8 cellular contexts compared by ENCODE assay signal in the genomic region with DNA sequence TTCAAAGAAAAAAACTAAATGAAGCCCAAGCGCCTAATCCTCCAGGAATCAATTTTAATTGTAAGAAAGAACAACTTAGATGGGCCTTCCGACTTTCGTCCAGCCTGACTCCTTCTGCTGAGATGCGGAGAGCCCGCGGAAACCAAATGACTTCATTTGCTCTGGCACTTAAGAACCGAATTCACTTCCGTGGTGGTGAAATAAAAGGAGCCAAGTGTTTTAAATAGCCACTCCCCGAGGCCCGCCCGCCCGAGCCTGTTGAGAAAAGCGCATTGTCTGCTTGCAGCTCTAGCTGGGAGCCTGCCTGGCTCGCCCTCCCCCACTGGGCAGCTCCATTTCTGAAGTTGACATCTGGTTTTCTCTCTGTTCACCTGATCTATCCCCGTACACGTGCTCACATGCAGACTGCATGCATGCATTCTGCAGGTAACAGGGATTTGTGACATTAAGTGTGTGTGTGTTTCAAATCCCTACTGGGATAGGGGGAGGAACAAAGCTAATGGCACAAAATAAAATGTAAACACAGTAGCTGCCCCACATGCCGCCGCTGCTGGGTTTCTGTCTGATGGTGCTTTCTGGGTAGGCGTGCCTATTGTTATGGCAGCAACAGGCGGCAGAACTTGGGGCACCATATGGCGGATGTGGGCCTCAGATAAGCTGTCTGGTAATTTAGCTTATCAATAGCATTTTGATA. TPM values are rescaled to one million over a fixed set of nuclear protein-coding genes. Genes with fewer than 3 reads are reported as not detected.
DNase-seq lines count a peak whose midpoint lies in the region; ATAC-seq and TF ChIP-seq lines count a peak whose summit lies in the region.

No MANE protein-coding gene starts in this region.

- ATAC-seq in RWPE2 (ENCODE audit: low read depth) (peak; percentile 77), lung (ENCODE audit: insufficient read depth, low FRiP score) (peak; percentile 49), upper lobe of right lung (peak; percentile 92), HG02798 (IDR thresholded peaks at IDR 0.05; ENCODE audit: poor library complexity, unreplicated experiment) (no peak), HG02759 (IDR thresholded peaks at IDR 0.05; ENCODE audit: unreplicated experiment) (no peak)

- intact Hi-C loops in upper lobe of right lung (cut with DNase I) = no loop called here

- H2AFZ ChIP-seq in KMS-11 (ENCODE audit: low read depth) = no peak overlapping the region

- H3K36me3 ChIP-seq in BLaER1 (no peaks in the 10 kb centered on the region), KMS-11 (ENCODE audit: insufficient read depth) (no peaks in the 10 kb centered on the region), RWPE2 (ENCODE audit: low read depth) (peaks cover 41% of the 10 kb centered on the region), endodermal cell (ENCODE audit: control insufficient read depth, insufficient read depth, low read length) (peaks cover 16% of the 10 kb centered on the region), lung (ENCODE audit: control insufficient read depth in 2 of 2, insufficient read depth in 2 of 2, low read length in 2 of 2) (peaks cover 0 to 4% of the 10 kb centered on the region in 2 donors), upper lobe of right lung (no peaks in the 10 kb centered on the region)

- H3K27me3 Mint-ChIP-seq in endodermal cell (ENCODE audit: insufficient read depth) = no peaks in the 10 kb centered on the region

- H3K4me3 ChIP-seq in BLaER1 (no peak overlapping the region), KMS-11 (IDR thresholded peaks at IDR 0.05; ENCODE audit: insufficient read depth, low read depth, low read length) (no peak overlapping the region), RWPE2 (ENCODE audit: severe bottlenecking) (peak overlapping the region; percentile 6), endodermal cell (ENCODE audit: low read length) (peak overlapping the region; percentile 95), lung (no peak overlapping the region), upper lobe of right lung (no peak overlapping the region)

- no peaks in the 10 kb centered on the region for H3K9me3 Mint-ChIP-seq in endodermal cell

- H3K27ac Mint-ChIP-seq in endodermal cell = peak overlapping the region; percentile 97

- H3K27ac ChIP-seq in BLaER1 (no peak overlapping the region), KMS-11 (peak overlapping the region; percentile 51; the same call in 1 of the 2 replicates), RWPE2 (ENCODE audit: poor library complexity, severe bottlenecking) (peak overlapping the region; percentile 84), endodermal cell (ENCODE audit: low read depth, low read length) (peak overlapping the region; percentile 96), lung (ENCODE audit: low read depth in 1 of 2, low read length in 1 of 2) (peak overlapping the region; percentile 17 to 76), upper lobe of right lung (peak overlapping the region; percentile 31)

- TF ChIP-seq CTCF in KMS-11 (conservative IDR thresholded peaks at IDR 0.05; ENCODE audit: low read depth, low read length) (no peak), RWPE2 (IDR thresholded peaks at IDR 0.05; ENCODE audit: poor library complexity, severe bottlenecking) (no peak), endodermal cell (conservative IDR thresholded peaks at IDR 0.05) (no peak), lung (IDR thresholded peaks at IDR 0.05; ENCODE audit: control extremely low read depth, extremely low read depth) (no peak), upper lobe of right lung (IDR thresholded peaks at IDR 0.05) (no peak)

- peaks cover 91% of the 10 kb centered on the region for H3K4me1 Mint-ChIP-seq in endodermal cell

- H3K4me2 ChIP-seq in BLaER1 (peak overlapping the region; percentile 44), KMS-11 (peak overlapping the region; percentile 63)

- H3K4me1 ChIP-seq in BLaER1 (peaks cover 9% of the 10 kb centered on the region), KMS-11 (ENCODE audit: low read depth, poor library complexity, severe bottlenecking) (peaks cover 77% of the 10 kb centered on the region), RWPE2 (ENCODE audit: insufficient read depth, poor library complexity, severe bottlenecking) (peaks cover 58% of the 10 kb centered on the region), endodermal cell (ENCODE audit: control insufficient read depth, insufficient read depth, low read length) (peaks cover 36% of the 10 kb centered on the region), lung (ENCODE audit: control insufficient read depth in 2 of 2, insufficient read depth in 2 of 2, low read length in 2 of 2) (peaks cover 9 to 34% of the 10 kb centered on the region in 2 donors), upper lobe of right lung (peaks cover 27% of the 10 kb centered on the region)

- 1 to 2% methylated on average over 5 to 21 of the region's 21 CpGs for WGBS in endodermal cell (ENCODE audit: insufficient coverage in 1 of 2, insufficient read length in 1 of 2), 2 experiments
- WGBS in lung, 2 donors = 16 to 32% methylated on average over 21 of the region's 21 CpGs

- no peaks in the 10 kb centered on the region for H3K9me3 ChIP-seq in BLaER1
- no peaks in the 10 kb centered on the region for H3K9me3 ChIP-seq in RWPE2 (ENCODE audit: severe bottlenecking)
- H3K9me3 ChIP-seq in endodermal cell (ENCODE audit: control insufficient read depth, low read length) = no peaks in the 10 kb centered on the region
- H3K9me3 ChIP-seq in lung (ENCODE audit: control insufficient read depth in 2 of 2, insufficient read depth in 1 of 2, low read length in 1 of 2) = no peaks in the 10 kb centered on the region
- no peaks in the 10 kb centered on the region for H3K9me3 ChIP-seq in upper lobe of right lung

- peak overlapping the region; percentile 56 for H3K4me3 Mint-ChIP-seq in endodermal cell

- peaks cover 9% of the 10 kb centered on the region for H3K36me3 Mint-ChIP-seq in endodermal cell (ENCODE audit: low read depth)

- H3K9ac ChIP-seq in BLaER1 (no peak overlapping the region), KMS-11 (peak overlapping the region; percentile 23; the same call in 1 of the 2 replicates), endodermal cell (ENCODE audit: extremely low read depth, low read length, poor library complexity, severe bottlenecking) (peak overlapping the region; percentile 39)

- peaks cover 19% of the 10 kb centered on the region for H4K20me1 ChIP-seq in BLaER1
- H4K20me1 ChIP-seq in KMS-11 (ENCODE audit: insufficient read depth) = peaks cover 28% of the 10 kb centered on the region

- H3K79me2 ChIP-seq in KMS-11 (ENCODE audit: insufficient read depth, low read depth) = peaks cover 100% of the 10 kb centered on the region

- H3K27me3 ChIP-seq in BLaER1 (peaks cover 64% of the 10 kb centered on the region), KMS-11 (ENCODE audit: insufficient read depth, low read depth) (no peaks in the 10 kb centered on the region), RWPE2 (ENCODE audit: insufficient read depth, poor library complexity, severe bottlenecking) (no peaks in the 10 kb centered on the region), endodermal cell (ENCODE audit: control insufficient read depth, insufficient read depth, low read length, poor library complexity, severe bottlenecking) (no peaks in the 10 kb centered on the region), lung (ENCODE audit: control insufficient read depth, insufficient read depth) (no peaks in the 10 kb centered on the region), upper lobe of right lung (no peaks in the 10 kb centered on the region)

- DNase-seq in RWPE2 (ENCODE audit: low spot score) (peak; percentile 89), endodermal cell (peak; percentile 96), lung (ENCODE audit: low spot score) (peak; percentile 86), upper lobe of right lung (peak; percentile 91)

RNA-seq across cellular contexts. Expression of a gene that starts 6.2 kb away (rescaled TPM):
- 10 to 100 TPM; 76.4 to 94.4 TPM for total RNA-seq in endodermal cell
- 103 TPM for polyA plus RNA-seq in endodermal cell (2013, experiment 1 of 2)
- 109 TPM for polyA plus RNA-seq in endodermal cell (2013, experiment 2 of 2)
- 100 to 1,000 TPM in 1 of 2 donors, 10 to 100 TPM in 1; 65.3 to 141 TPM for total RNA-seq in lung
- polyA plus RNA-seq in lung = 10 to 100 TPM in 1 of 2 donors, 1 to 10 TPM in 1; 7.7 to 12.3 TPM
- 72.3 TPM for total RNA-seq in upper lobe of right lung

Comparison
In these comparisons a context has a peak if more than half of its experiments do, and no peak if none do; other contexts are left out.
1. H3K4me3 ChIP-seq: peak in RWPE2 (single experiment) and endodermal cell (single experiment); none in BLaER1 (single experiment), KMS-11 (single experiment), lung (single experiment) and upper lobe of right lung (single experiment).
2. ATAC-seq: peak in RWPE2 (single experiment), lung (single experiment) and upper lobe of right lung (single experiment); none in HG02798 (single experiment) and HG02759 (single experiment).
3. Peak in every context shown above with its lines, with median percentiles within 50 percentile points of each other: DNase-seq.